ENCODE assay signal across 9 cellular contexts in genomic region chr2:44616616-44617266, GRCh38.
A peak's percentile ranks its signal among the peaks of the same experiment; 100 is the strongest.
DNase-seq lines count a peak whose midpoint lies in the region; ATAC-seq and TF ChIP-seq lines count a peak whose summit lies in the region.
"Had no signal": no experiment of that assay in that cellular context is flagged by ENCODE, and none has a peak within 500 bp of the region (broad histone marks: within the 10 kb centered on the region; RNA-seq: fewer than 3 reads in every experiment).

No MANE protein-coding gene starts in this region.

- peak in 2 of 3 donors; percentile 16 to 71 for DNase-seq in CD4-positive, CD25-positive, alpha-beta regulatory T cell
- DNase-seq in SK-N-SH (no peak), T-helper 9 cell (no peak), SHP77 (lab: John Stamatoyannopoulos, UW) (no peak), lower lobe of right lung (no peak), upper lobe of right lung (no peak)
- DNase-seq: EL had no signal

- no peaks in the 10 kb centered on the region for H3K27me3 Mint-ChIP-seq in CD4-positive, CD25-positive, alpha-beta regulatory T cell

- no peaks in the 10 kb centered on the region for H3F3A ChIP-seq in SK-N-SH (replicated peaks; ENCODE audit: insufficient read depth)

- no peaks in the 10 kb centered on the region for H3K27me3 ChIP-seq in CD4-positive, CD25-positive, alpha-beta regulatory T cell (ENCODE audit: control insufficient read depth, insufficient read depth, low read length)
- H3K27me3 ChIP-seq in SK-N-SH (ENCODE audit: insufficient read depth) (no peaks in the 10 kb centered on the region), lower lobe of right lung (ENCODE audit: low read depth) (no peaks in the 10 kb centered on the region), upper lobe of right lung (no peaks in the 10 kb centered on the region)

- no peak overlapping the region for H3K9ac ChIP-seq in SK-N-SH

- H3K27ac ChIP-seq in CD4-positive, CD25-positive, alpha-beta regulatory T cell (ENCODE audit: insufficient read depth, low read length, poor library complexity, severe bottlenecking), result peak overlapping the region; percentile 18
- H3K27ac ChIP-seq in SK-N-SH (ENCODE audit: low read depth in 2 of 2, low read length in 1 of 2) (peak overlapping the region in 1 of 2 experiments; percentile 76; a peak in 2 of 4 replicates), lower lobe of right lung (no peak overlapping the region), upper lobe of right lung (no peak overlapping the region)

- H3K4me3 Mint-ChIP-seq in CD4-positive, CD25-positive, alpha-beta regulatory T cell, result no peak overlapping the region

- no peaks in the 10 kb centered on the region for H3K36me3 ChIP-seq in CD4-positive, CD25-positive, alpha-beta regulatory T cell (ENCODE audit: control insufficient read depth, insufficient read depth, low read length)
- no peaks in the 10 kb centered on the region for H3K36me3 ChIP-seq in SK-N-SH (replicated peaks in 1 of 2; ENCODE audit: control insufficient read depth in 1 of 2, insufficient read depth in 2 of 2, low read length in 1 of 2)
- H3K36me3 ChIP-seq in lower lobe of right lung, result no peaks in the 10 kb centered on the region
- H3K36me3 ChIP-seq in upper lobe of right lung, result no peaks in the 10 kb centered on the region

- H2AFZ ChIP-seq in SK-N-SH (ENCODE audit: low read depth), result peak overlapping the region; percentile 45; the same call in 1 of the 2 replicates

- POLR2A ChIA-PET in SK-N-SH (lab: Yijun Ruan, JAX), result interaction anchor here (1.1 kb wide), 1 partner anchor 331 kb away, joined by 5 read pairs; no protein-coding TSS in a partner anchor

- no peak for TF ChIP-seq EP300 in SK-N-SH (IDR thresholded peaks at IDR 0.05; ENCODE audit: borderline replicate concordance in 1 of 2, low read depth in 1 of 2, low read length in 1 of 2)

- ATAC-seq in CD4-positive, CD25-positive, alpha-beta regulatory T cell (ENCODE audit: low read depth in 2 of 2), result peak; percentile 52 to 60
- ATAC-seq in GM18870 (IDR thresholded peaks at IDR 0.05; ENCODE audit: unreplicated experiment), result peak; percentile 74
- peak; percentile 75 for ATAC-seq in HG02981 (IDR thresholded peaks at IDR 0.05; ENCODE audit: unreplicated experiment)
- no peak for ATAC-seq in lower lobe of right lung
- ATAC-seq in upper lobe of right lung, result no peak

- no peaks in the 10 kb centered on the region for H3K79me2 ChIP-seq in SK-N-SH (ENCODE audit: insufficient read depth)

- peaks cover 0 to 5% (median 0%) of the 10 kb centered on the region in 7 donors for H3K9me3 Mint-ChIP-seq in CD4-positive, CD25-positive, alpha-beta regulatory T cell

- no peak overlapping the region for H3K27ac Mint-ChIP-seq in CD4-positive, CD25-positive, alpha-beta regulatory T cell

- no peaks in the 10 kb centered on the region for H4K20me1 ChIP-seq in SK-N-SH (ENCODE audit: insufficient read depth)

- no peaks in the 10 kb centered on the region for H3K9me3 ChIP-seq in CD4-positive, CD25-positive, alpha-beta regulatory T cell (ENCODE audit: control insufficient read depth in 2 of 2, low read length in 2 of 2)
- H3K9me3 ChIP-seq in SK-N-SH (no peaks in the 10 kb centered on the region), lower lobe of right lung (no peaks in the 10 kb centered on the region), upper lobe of right lung (no peaks in the 10 kb centered on the region)

- peak overlapping the region; percentile 71 for H3K4me3 ChIP-seq in CD4-positive, CD25-positive, alpha-beta regulatory T cell (ENCODE audit: low read depth, low read length)
- peak overlapping the region in 1 of 2 experiments; percentile 21; a peak in 1 of 4 replicates for H3K4me3 ChIP-seq in SK-N-SH (ENCODE audit: low read depth in 2 of 2, low read length in 1 of 2)
- no peak overlapping the region for H3K4me3 ChIP-seq in lower lobe of right lung
- H3K4me3 ChIP-seq in upper lobe of right lung, result no peak overlapping the region

- no peak for TF ChIP-seq CTCF in SK-N-SH (IDR thresholded peaks at IDR 0.05)
- TF ChIP-seq CTCF in lower lobe of right lung (IDR thresholded peaks at IDR 0.05), result no peak
- no peak for TF ChIP-seq CTCF in upper lobe of right lung (IDR thresholded peaks at IDR 0.05)

- H3K36me3 Mint-ChIP-seq in CD4-positive, CD25-positive, alpha-beta regulatory T cell, result peaks cover 6% of the 10 kb centered on the region

- 46% methylated on average over 3 of the region's 3 CpGs for WGBS in SK-N-SH (ENCODE audit: low lambda C conversion rate)

- intact Hi-C loops in lower lobe of right lung (cut with DNase I) (no loop called here), upper lobe of right lung (cut with DNase I) (no loop called here)

- no peaks in the 10 kb centered on the region for H3K9me2 ChIP-seq in SK-N-SH

- peak overlapping the region; percentile 42; the same call in 1 of the 2 replicates for H3K4me2 ChIP-seq in SK-N-SH

- CTCF ChIA-PET in SK-N-SH (lab: Yijun Ruan, JAX), result interaction anchor here (1.0 to 1.9 kb wide), 6 partner anchors 10 to 338 kb away, joined by 3 to 9 read pairs (median 3); no protein-coding TSS in a partner anchor

- TF ChIP-seq RAD21 in SK-N-SH (IDR thresholded peaks at IDR 0.05; ENCODE audit: low read length), result no peak

- peaks cover 0 to 11% (median 5%) of the 10 kb centered on the region in 4 donors for H3K4me1 Mint-ChIP-seq in CD4-positive, CD25-positive, alpha-beta regulatory T cell

- H3K4me1 ChIP-seq in CD4-positive, CD25-positive, alpha-beta regulatory T cell (ENCODE audit: control insufficient read depth, insufficient read depth, low read length, poor library complexity, severe bottlenecking), result peaks cover 5% of the 10 kb centered on the region
- H3K4me1 ChIP-seq in SK-N-SH (ENCODE audit: control insufficient read depth in 1 of 2, insufficient read depth in 2 of 2, low read depth in 1 of 2, low read length in 1 of 2) (peaks cover 0 to 19% of the 10 kb centered on the region in 2 experiments; a peak in 2 of 4 replicates), lower lobe of right lung (no peaks in the 10 kb centered on the region), upper lobe of right lung (no peaks in the 10 kb centered on the region)

TF ChIP-seq in SK-N-SH, 30 proteins besides CTCF, POLR2A, EP300 and RAD21:
- TF ChIP-seq YY1 (IDR thresholded peaks at IDR 0.05; ENCODE audit: low read depth) (no peak), NRF1 (IDR thresholded peaks at IDR 0.05; ENCODE audit: low read depth, low read length) (no peak), MXI1 (IDR thresholded peaks at IDR 0.05; ENCODE audit: low read depth, low read length) (0 out of 2 replicates have a peak, but pooled peaks have one; percentile 15), ZBTB33 (IDR thresholded peaks at IDR 0.05; ENCODE audit: borderline replicate concordance, low read depth) (no peak), CHD2 (IDR thresholded peaks at IDR 0.05; ENCODE audit: low read length, partially characterized antibody) (no peak), GATA2 (CRISPR knock-in tag; IDR thresholded peaks at IDR 0.05) (0 out of 2 replicates have a peak, but pooled peaks have one; percentile 10)

Comparison
In these comparisons a context has a peak if more than half of its experiments do, and no peak if none do; other contexts are left out.
1. ATAC-seq: peak in CD4-positive, CD25-positive, alpha-beta regulatory T cell (2 of 2), GM18870 (single experiment) and HG02981 (single experiment); none in lower lobe of right lung (0 of 2) and upper lobe of right lung (single experiment).
2. DNase-seq: peak in CD4-positive, CD25-positive, alpha-beta regulatory T cell (2 of 3); none in SK-N-SH (single experiment), T-helper 9 cell (single experiment), SHP77 (0 of 2), lower lobe of right lung (single experiment) and upper lobe of right lung (single experiment).